23 cellular contexts compared by ENCODE assay signal in the genomic region with DNA sequence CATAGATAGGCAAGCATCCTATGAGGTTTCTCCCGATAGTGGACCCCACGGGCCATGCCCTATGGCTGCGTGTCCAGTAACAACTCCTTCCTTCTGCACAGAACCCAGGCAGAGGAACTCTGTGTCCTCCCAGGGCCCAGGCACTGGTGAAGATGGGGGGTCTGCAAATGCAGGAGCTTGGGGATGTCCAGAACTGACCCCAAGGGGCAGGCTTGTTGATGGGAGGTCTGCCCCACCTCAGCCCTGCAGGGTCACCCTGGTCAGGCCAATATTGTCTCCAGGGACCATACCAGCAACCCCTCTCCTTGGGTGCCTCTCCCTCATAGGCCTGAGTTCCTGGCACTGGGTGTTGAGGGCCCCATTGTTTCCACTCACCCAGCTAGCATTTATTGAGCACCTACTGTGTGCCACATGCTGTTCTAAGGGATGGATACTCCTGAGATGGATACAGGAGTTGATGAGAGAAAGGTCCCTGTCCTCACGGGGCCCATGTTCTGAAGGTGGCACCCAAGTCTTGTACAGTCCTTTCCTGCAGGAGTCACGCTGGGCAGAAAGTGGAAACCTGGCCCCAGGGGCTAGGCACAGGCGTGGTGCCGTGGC. TPM values are rescaled to one million over a fixed set of nuclear protein-coding genes. Genes with fewer than 3 reads are reported as not detected.
DNase-seq lines count a peak whose midpoint lies in the region; ATAC-seq and TF ChIP-seq lines count a peak whose summit lies in the region.
"Had no signal": no experiment of that assay in that cellular context is flagged by ENCODE, and none has a peak within 500 bp of the region (broad histone marks: within the 10 kb centered on the region; RNA-seq: fewer than 3 reads in every experiment).

No MANE protein-coding gene starts in this region.

- POLR2A ChIA-PET in WTC11 (lab: Charles Lee): no interaction called here

- H3K27me3 ChIP-seq in neuronal stem cell (ENCODE audit: control insufficient read depth in 3 of 3, insufficient read depth in 3 of 3, low read depth in 1 of 3, low read length in 3 of 3) (no peaks in the 10 kb centered on the region), HAP-1 (ENCODE audit: low read depth) (no peaks in the 10 kb centered on the region)
- H3K27me3 ChIP-seq: SJCRH30 had no signal

- H3K9me3 ChIP-seq in neuronal stem cell (replicated peaks in 1 of 2; ENCODE audit: control insufficient read depth in 2 of 2, insufficient read depth in 1 of 2, low read depth in 1 of 2, low read length in 2 of 2) (no peaks in the 10 kb centered on the region), HAP-1 (no peaks in the 10 kb centered on the region)
- H3K9me3 ChIP-seq: SJCRH30 had no signal

- in situ Hi-C loops in HAP-1 (cut with MboI; ENCODE audit: low sequenced_read_pairs): loop anchor here (25.0 kb wide), 1 partner anchor 319 kb away; no protein-coding TSS in a partner anchor

- H4K91ac ChIP-seq in neuronal stem cell (ENCODE audit: low read depth, low read length, poor library complexity): no peak overlapping the region

- no CpG with 5 or more reads among the region's 7 CpGs for WGBS in neuronal stem cell (ENCODE audit: extremely low coverage in 2 of 2, insufficient read length in 2 of 2, insufficient replicate concordance in 1 of 2), 2 donors

- no peak overlapping the region for H2BK120ac ChIP-seq in neuronal stem cell (ENCODE audit: low read depth, low read length)

- no peak overlapping the region for H3K4me2 ChIP-seq in neuronal stem cell (ENCODE audit: insufficient read depth, low read length, poor library complexity, severe bottlenecking)

- peak overlapping the region; percentile 44 for H3K14ac ChIP-seq in neuronal stem cell (ENCODE audit: low read length)

- no peak overlapping the region for H4K8ac ChIP-seq in neuronal stem cell (ENCODE audit: low read depth, low read length)

- H2AFZ ChIP-seq in neuronal stem cell (ENCODE audit: low read length): no peak overlapping the region

- CTCF ChIA-PET in WTC11 (lab: Charles Lee): interaction anchor here (1.3 to 8.4 kb wide), 2 partner anchors 18 to 45 kb away, joined by 4 to 181 read pairs; no protein-coding TSS in a partner anchor

- H3K4me1 Mint-ChIP-seq in activated T-cell treated with anti-CD3 and anti-CD28 coated beads, Interleukin-2, amount 50 U/mL, for 72 hours (ENCODE audit: low read depth): no peaks in the 10 kb centered on the region
- peaks cover 12% of the 10 kb centered on the region for H3K4me1 Mint-ChIP-seq in activated T-cell treated with anti-CD3 and anti-CD28 coated beads, Interleukin-2, amount 50 U/mL, for 24 hours (ENCODE audit: low read depth)
- H3K4me1 Mint-ChIP-seq in WTC11: peaks cover 15% of the 10 kb centered on the region

- no peak overlapping the region for H2BK15ac ChIP-seq in neuronal stem cell (ENCODE audit: low read length)

- H3K36me3 Mint-ChIP-seq in activated T-cell treated with anti-CD3 and anti-CD28 coated beads, Interleukin-2, amount 50 U/mL, for 72 hours (ENCODE audit: insufficient read depth in 2 of 2): peaks cover 3 to 4% of the 10 kb centered on the region in 2 donors
- H3K36me3 Mint-ChIP-seq in activated T-cell treated with anti-CD3 and anti-CD28 coated beads, Interleukin-2, amount 50 U/mL, for 24 hours (ENCODE audit: low read depth): peaks cover 56% of the 10 kb centered on the region
- H3K36me3 Mint-ChIP-seq in WTC11: peaks cover 9% of the 10 kb centered on the region

- no peaks in the 10 kb centered on the region for H3K79me1 ChIP-seq in neuronal stem cell (ENCODE audit: low read depth, low read length)

- H3K27ac Mint-ChIP-seq in activated T-cell treated with anti-CD3 and anti-CD28 coated beads, Interleukin-2, amount 50 U/mL, for 72 hours: peak overlapping the region; percentile 30
- H3K27ac Mint-ChIP-seq in activated T-cell treated with anti-CD3 and anti-CD28 coated beads, Interleukin-2, amount 50 U/mL, for 24 hours: no peak overlapping the region
- peak overlapping the region; percentile 53; the same call in 1 of the 2 replicates for H3K27ac Mint-ChIP-seq in WTC11
- H3K27ac Mint-ChIP-seq: CD8-positive, alpha-beta T cell had no signal

- H3K27ac ChIP-seq in neuronal stem cell (replicated peaks; ENCODE audit: low read length): no peak overlapping the region
- H3K27ac ChIP-seq: SJCRH30 had no signal

- H3K4ac ChIP-seq in neuronal stem cell (ENCODE audit: low read length): no peak overlapping the region

- DNase-seq in activated T-cell treated with anti-CD3 and anti-CD28 coated beads, Interleukin-2, amount 50 U/mL, for 72 hours: no peak
- no peak for DNase-seq in activated T-cell treated with anti-CD3 and anti-CD28 coated beads, Interleukin-2, amount 50 U/mL, for 24 hours
- no peak for DNase-seq in WTC11 (ENCODE audit: low spot score)
- no peak for DNase-seq in neuronal stem cell (ENCODE audit: low spot score)
- DNase-seq in HAP-1 (ENCODE audit: low spot score in 2 of 2): no peak
- no peak for DNase-seq in activated CD4-positive, alpha-beta T cell treated with anti-CD3 and anti-CD28 coated beads for 48 hours
- DNase-seq: 8988T; AML-193; C1 segment of cervical spinal cord; CD8-positive, alpha-beta T cell; DND-41; H7; IMR-90; NCI-H1105; NCI-H146; NCI-H2029 treated with DMSO at 0.1 percent for 48 hours; NCI-H226; NCI-H510A treated with DMSO at 0.1 percent for 48 hours; NCI-H774; NK-92 treated with Interleukin-12 subunit alpha and Interleukin-12 subunit beta, amount 100 ng/mL, for 24 hours; SJCRH30 had no signal

- no peak overlapping the region for H2AK5ac ChIP-seq in neuronal stem cell (ENCODE audit: low read depth, low read length)

- H3K18ac ChIP-seq in neuronal stem cell (ENCODE audit: low read length): peak overlapping the region; percentile 16

- no peak overlapping the region for H2BK12ac ChIP-seq in neuronal stem cell (ENCODE audit: low read length)

- no peak overlapping the region for H3K4me3 Mint-ChIP-seq in activated T-cell treated with anti-CD3 and anti-CD28 coated beads, Interleukin-2, amount 50 U/mL, for 72 hours
- H3K4me3 Mint-ChIP-seq in activated T-cell treated with anti-CD3 and anti-CD28 coated beads, Interleukin-2, amount 50 U/mL, for 24 hours: no peak overlapping the region
- no peak overlapping the region for H3K4me3 Mint-ChIP-seq in WTC11
- H3K4me3 Mint-ChIP-seq: CD8-positive, alpha-beta T cell had no signal

- H3K4me1 ChIP-seq in neuronal stem cell (ENCODE audit: control insufficient read depth in 2 of 2, insufficient read depth in 1 of 2, low read depth in 1 of 2, low read length in 2 of 2): peaks cover 6 to 30% of the 10 kb centered on the region in 2 donors
- no peaks in the 10 kb centered on the region for H3K4me1 ChIP-seq in HAP-1

- H3K36me3 ChIP-seq in neuronal stem cell (replicated peaks in 1 of 2; ENCODE audit: control insufficient read depth in 2 of 2, insufficient read depth in 2 of 2, low read length in 2 of 2) (peaks cover 29 to 39% of the 10 kb centered on the region in 2 donors), HAP-1 (replicated peaks) (peaks cover 53% of the 10 kb centered on the region)

- H3K9ac ChIP-seq in neuronal stem cell (ENCODE audit: low read depth, low read length, poor library complexity): peak overlapping the region; percentile 16

- no peak for TF ChIP-seq CTCF in WTC11 (IDR thresholded peaks at IDR 0.05)

- H3K9me3 Mint-ChIP-seq in activated T-cell treated with anti-CD3 and anti-CD28 coated beads, Interleukin-2, amount 50 U/mL, for 72 hours: no peaks in the 10 kb centered on the region
- H3K9me3 Mint-ChIP-seq in activated T-cell treated with anti-CD3 and anti-CD28 coated beads, Interleukin-2, amount 50 U/mL, for 24 hours: no peaks in the 10 kb centered on the region
- H3K9me3 Mint-ChIP-seq in WTC11: no peaks in the 10 kb centered on the region
- H3K9me3 Mint-ChIP-seq: CD8-positive, alpha-beta T cell had no signal

- H2BK5ac ChIP-seq in neuronal stem cell (ENCODE audit: low read length): no peak overlapping the region

- no peak for ATAC-seq in activated T-cell treated with anti-CD3 and anti-CD28 coated beads, Interleukin-2, amount 50 U/mL, for 72 hours (replicated peaks in 1 of 2)
- no peak for ATAC-seq in WTC11
- ATAC-seq: CD8-positive, alpha-beta T cell; GM12878; Panc1 had no signal

- peak overlapping the region; percentile 18 for H3K23ac ChIP-seq in neuronal stem cell (ENCODE audit: low read depth, low read length, poor library complexity)

- H3K27me3 Mint-ChIP-seq in activated T-cell treated with anti-CD3 and anti-CD28 coated beads, Interleukin-2, amount 50 U/mL, for 72 hours (ENCODE audit: low read depth): no peaks in the 10 kb centered on the region
- H3K27me3 Mint-ChIP-seq in activated T-cell treated with anti-CD3 and anti-CD28 coated beads, Interleukin-2, amount 50 U/mL, for 24 hours: no peaks in the 10 kb centered on the region
- no peaks in the 10 kb centered on the region; the same call in 1 of the 2 replicates for H3K27me3 Mint-ChIP-seq in WTC11 (ENCODE audit: low read depth)

- no peak overlapping the region for H3K4me3 ChIP-seq in neuronal stem cell (ENCODE audit: low read length in 2 of 2)
- no peak overlapping the region for H3K4me3 ChIP-seq in HAP-1
- H3K4me3 ChIP-seq: GM12878, SJCRH30 had no signal

TF ChIP-seq in WTC11, 78 proteins besides CTCF, POLR2A, EP300 and RAD21 (continues in another document):
- no peak for TF ChIP-seq NR3C1 (CRISPR knock-in tag; conservative IDR thresholded peaks at IDR 0.05; ENCODE audit: low read depth)
- no peak for TF ChIP-seq CBFB (CRISPR knock-in tag; IDR thresholded peaks at IDR 0.05; ENCODE audit: low read depth)
- TF ChIP-seq, protein P1, sequence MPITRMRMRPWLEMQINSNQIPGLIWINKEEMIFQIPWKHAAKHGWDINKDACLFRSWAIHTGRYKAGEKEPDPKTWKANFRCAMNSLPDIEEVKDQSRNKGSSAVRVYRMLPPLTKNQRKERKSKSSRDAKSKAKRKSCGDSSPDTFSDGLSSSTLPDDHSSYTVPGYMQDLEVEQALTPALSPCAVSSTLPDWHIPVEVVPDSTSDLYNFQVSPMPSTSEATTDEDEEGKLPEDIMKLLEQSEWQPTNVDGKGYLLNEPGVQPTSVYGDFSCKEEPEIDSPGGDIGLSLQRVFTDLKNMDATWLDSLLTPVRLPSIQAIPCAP (CRISPR knock-in tag; IDR thresholded peaks at IDR 0.05): no peak

RNA-seq across cellular contexts. Expression of a gene that starts 26.3 kb away (rescaled TPM):
- total RNA-seq in activated T-cell treated with anti-CD3 and anti-CD28 coated beads, Interleukin-2, amount 50 U/mL, for 72 hours: 10 to 100 TPM; 21.3 to 23.4 TPM
- 15.9 to 18.8 TPM (median 18.8 TPM) in 3 replicates for total RNA-seq in WTC11 (2021)
- polyA plus RNA-seq in neuronal stem cell (2013, experiment 1 of 2): 16.7 TPM
- 17.7 TPM for polyA plus RNA-seq in neuronal stem cell (2013, experiment 2 of 2)

RNA-seq across cellular contexts. Expression of a gene that starts 26.4 kb away (rescaled TPM):
- 100 to 1,000 TPM in 1 of 2 donors, 10 to 100 TPM in 1; 97.4 to 101 TPM for total RNA-seq in activated T-cell treated with anti-CD3 and anti-CD28 coated beads, Interleukin-2, amount 50 U/mL, for 72 hours
- total RNA-seq in WTC11 (2021): 30.8 to 38.0 TPM (median 36.1 TPM) in 3 replicates
- 7.3 TPM for polyA plus RNA-seq in neuronal stem cell (2013, experiment 1 of 2)
- polyA plus RNA-seq in neuronal stem cell (2013, experiment 2 of 2): 6.4 TPM

RNA-seq across cellular contexts. Expression of a gene that starts 48.7 kb away (rescaled TPM):
- total RNA-seq in activated T-cell treated with anti-CD3 and anti-CD28 coated beads, Interleukin-2, amount 50 U/mL, for 72 hours: 1 to 10 TPM; 1.7 to 5.5 TPM
- total RNA-seq in WTC11 (2021): 58.3 to 65.4 TPM (median 61.3 TPM) in 3 replicates
- 35.3 TPM for polyA plus RNA-seq in neuronal stem cell (2013, experiment 1 of 2)
- polyA plus RNA-seq in neuronal stem cell (2013, experiment 2 of 2): 32.4 TPM

RNA-seq across cellular contexts. Expression of a gene that starts 53.0 kb away (rescaled TPM):
- 10 to 100 TPM; 35.5 to 43.0 TPM for total RNA-seq in activated T-cell treated with anti-CD3 and anti-CD28 coated beads, Interleukin-2, amount 50 U/mL, for 72 hours
- total RNA-seq in WTC11 (2021): 13.2 to 16.8 TPM (median 14.8 TPM) in 3 replicates
- polyA plus RNA-seq in neuronal stem cell (2013, experiment 1 of 2): 4.9 TPM
- polyA plus RNA-seq in neuronal stem cell (2013, experiment 2 of 2): 4.2 TPM
